Comparison of ENCODE assay signal across 8 cellular contexts in the genomic region with DNA sequence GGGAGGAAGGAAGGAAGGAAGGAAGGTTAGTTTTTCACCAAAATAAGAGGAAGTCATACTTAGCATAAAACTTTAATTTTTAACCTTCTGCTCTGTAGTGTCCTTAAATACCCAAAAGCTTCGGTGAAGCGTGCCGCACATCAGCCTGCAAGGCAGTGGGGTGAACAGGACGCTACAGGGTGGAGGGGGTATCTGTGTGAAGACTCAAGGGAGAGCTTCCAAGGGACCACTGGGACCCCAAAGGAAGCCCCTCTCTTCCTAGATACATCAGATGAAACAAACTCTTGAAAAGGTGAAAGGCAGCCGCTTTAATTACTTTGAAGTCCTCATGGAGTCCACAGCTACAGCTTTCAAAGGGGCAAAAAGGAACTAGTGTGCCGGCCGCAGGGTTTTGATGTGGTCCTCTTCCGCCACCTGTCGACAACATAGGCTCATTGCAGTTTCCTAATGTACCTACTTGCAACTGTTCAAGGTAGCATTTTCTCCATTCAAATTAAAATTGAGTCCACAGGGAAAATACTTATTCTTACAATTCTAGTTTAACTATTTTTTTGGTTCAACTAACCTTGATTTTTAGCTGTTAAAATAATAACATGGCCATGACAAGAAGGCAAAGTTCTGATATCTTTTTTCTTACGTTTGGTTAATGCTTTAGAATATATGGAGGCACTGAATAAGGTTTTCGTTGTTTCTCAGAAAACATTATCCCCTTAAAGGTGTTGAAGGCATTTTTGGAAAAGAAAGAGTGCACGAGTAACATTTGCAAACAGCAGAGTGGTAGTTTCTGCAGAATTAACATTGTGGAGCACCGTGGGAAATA.
DNase-seq lines count a peak whose midpoint lies in the region; ATAC-seq and TF ChIP-seq lines count a peak whose summit lies in the region.

No MANE protein-coding gene starts in this region.

- peak overlapping the region; percentile 27; the same call in 1 of the 2 replicates for H3K9ac ChIP-seq in SU-DHL-6 (ENCODE audit: low read length)

- peak overlapping the region; percentile 35; the same call in 1 of the 2 replicates for H3K27ac ChIP-seq in SU-DHL-6 (ENCODE audit: low read depth, low read length)

- H3K27me3 Mint-ChIP-seq in activated naive CD8-positive, alpha-beta T cell, result no peaks in the 10 kb centered on the region

- peak overlapping the region; percentile 60; the same call in 1 of the 2 replicates for H3K4me3 ChIP-seq in GM08714 (ENCODE audit: low read length)
- H3K4me3 ChIP-seq in SU-DHL-6 (ENCODE audit: insufficient read depth, low read length, poor library complexity, severe bottlenecking), result no peak overlapping the region

- H3K36me3 Mint-ChIP-seq in activated naive CD8-positive, alpha-beta T cell, result peaks cover 2% of the 10 kb centered on the region

- DNase-seq in NCI-H1105 treated with DMSO at 0.1 percent for 48 hours (lab: John Stamatoyannopoulos, UW) (peak; percentile 82), cardiac septum (ENCODE audit: low spot score) (peak; percentile 88), putamen (ENCODE audit: low spot score) (peak; percentile 73)

- peak; percentile 98 for TF ChIP-seq CTCF in SU-DHL-6 (IDR thresholded peaks at IDR 0.05; ENCODE audit: insufficient read depth, low read length, poor library complexity, severe bottlenecking)

- intact Hi-C loops in cardiac septum (cut with DNase I), result loop anchor here (2.0 to 10.0 kb wide), 2 partner anchors 216 to 486 kb away; no protein-coding TSS in a partner anchor

- H3K9me3 Mint-ChIP-seq in activated naive CD8-positive, alpha-beta T cell (ENCODE audit: low read depth), result no peaks in the 10 kb centered on the region

- H3K4me2 ChIP-seq in SU-DHL-6 (ENCODE audit: low read depth, low read length, poor library complexity, severe bottlenecking), result peak overlapping the region; percentile 54

- H3K27ac Mint-ChIP-seq in activated naive CD8-positive, alpha-beta T cell, result peak overlapping the region; percentile 90

- no peaks in the 10 kb centered on the region for H4K20me1 ChIP-seq in SU-DHL-6 (ENCODE audit: low read depth, low read length)

- H3K9me3 ChIP-seq in SU-DHL-6 (ENCODE audit: insufficient read depth, low read length), result no peaks in the 10 kb centered on the region

- no peaks in the 10 kb centered on the region for H3K27me3 ChIP-seq in SU-DHL-6 (ENCODE audit: low read length)

- H3F3A ChIP-seq in SU-DHL-6 (ENCODE audit: insufficient read depth), result no peaks in the 10 kb centered on the region

- no peaks in the 10 kb centered on the region for H3K9me2 ChIP-seq in SU-DHL-6 (replicated peaks; ENCODE audit: insufficient read depth, low read length)

- H3K4me1 Mint-ChIP-seq in activated naive CD8-positive, alpha-beta T cell (ENCODE audit: low read depth), result peaks cover 4% of the 10 kb centered on the region

- peak overlapping the region; percentile 61 for H3K4me3 Mint-ChIP-seq in activated naive CD8-positive, alpha-beta T cell

- H2AFZ ChIP-seq in SU-DHL-6 (ENCODE audit: low read depth, low read length, severe bottlenecking), result peak overlapping the region; percentile 84

- peak; percentile 79 for ATAC-seq in HG02588 (IDR thresholded peaks at IDR 0.05; ENCODE audit: unreplicated experiment)
- no peak for ATAC-seq in HG03039 (IDR thresholded peaks at IDR 0.05; ENCODE audit: unreplicated experiment)

- no peaks in the 10 kb centered on the region for H3K79me2 ChIP-seq in SU-DHL-6 (ENCODE audit: insufficient read depth, low read length)

- no peaks in the 10 kb centered on the region for H3K36me3 ChIP-seq in SU-DHL-6 (ENCODE audit: low read length)
